ENCODE assay signal across 8 cellular contexts in the genomic region with DNA sequence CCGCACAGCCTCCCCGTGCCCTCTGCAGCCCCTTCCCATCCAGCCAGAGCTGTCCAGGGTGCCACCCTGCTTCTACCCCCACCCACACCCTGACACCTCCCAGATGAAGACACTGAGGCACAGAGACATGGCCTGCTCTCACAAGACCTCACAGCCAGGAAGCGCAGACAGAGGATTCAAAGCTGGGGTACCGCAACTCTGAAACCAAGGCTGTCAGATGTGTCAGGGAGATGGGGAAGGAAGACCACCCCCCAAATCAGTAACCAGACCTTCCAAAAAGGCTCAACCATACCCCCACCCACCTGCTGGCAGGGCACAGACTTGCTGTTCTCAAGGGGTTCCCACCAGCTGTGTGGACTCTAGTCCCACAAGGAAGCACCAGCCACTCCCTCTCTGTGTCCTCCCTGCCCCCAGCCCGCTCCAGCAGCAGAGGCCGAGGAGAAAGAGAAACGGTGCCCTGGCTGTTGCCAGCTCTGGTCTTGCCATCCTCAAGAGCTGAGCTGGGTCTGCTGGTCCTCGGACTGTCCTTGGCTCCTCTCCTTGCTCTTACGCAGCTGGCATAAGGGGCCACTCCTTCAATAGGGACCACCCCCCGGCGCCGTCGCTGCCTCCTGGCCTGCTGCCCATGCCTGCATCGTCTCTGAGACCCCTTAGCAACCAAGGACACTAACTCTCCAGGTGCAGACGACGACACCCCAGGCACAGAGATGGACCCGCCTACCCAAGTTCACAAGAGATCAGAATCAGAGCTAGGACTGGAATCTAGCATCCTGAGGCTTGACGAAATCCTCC. TPM values are rescaled to one million over a fixed set of nuclear protein-coding genes. Genes with fewer than 3 reads are reported as not detected.
DNase-seq lines count a peak whose midpoint lies in the region; ATAC-seq and TF ChIP-seq lines count a peak whose summit lies in the region.

No MANE protein-coding gene starts in this region.

- no peaks in the 10 kb centered on the region for H4K20me1 ChIP-seq in PC-3 (ENCODE audit: low read length)

- peak overlapping the region; percentile 14 for H3K4me3 ChIP-seq in RWPE2 (ENCODE audit: severe bottlenecking)
- H3K4me3 ChIP-seq in neuron (ENCODE audit: low read length), result peak overlapping the region; percentile 63
- H3K4me3 ChIP-seq in PC-3 (ENCODE audit: low read length), result no peak overlapping the region

- BruUV-seq in PC-3 (replicated peaks; lab: Mats Ljungman, UMichigan), result no TSS peak

- no peak for ATAC-seq in RWPE2 (ENCODE audit: low read depth)
- no peak for ATAC-seq in GM21526 (IDR thresholded peaks at IDR 0.05; ENCODE audit: low FRiP score, unreplicated experiment)
- ATAC-seq in HG02678 (IDR thresholded peaks at IDR 0.05; ENCODE audit: unreplicated experiment), result no peak
- no peak for ATAC-seq in PC-3

- no peaks in the 10 kb centered on the region for H3F3A ChIP-seq in PC-3 (ENCODE audit: low read length, unreplicated experiment)

- no peaks in the 10 kb centered on the region for H3K79me2 ChIP-seq in PC-3 (ENCODE audit: low read length)

- no peak overlapping the region for H3K9ac ChIP-seq in PC-3 (ENCODE audit: low read length)

- H3K4me1 ChIP-seq in RWPE2 (ENCODE audit: insufficient read depth, poor library complexity, severe bottlenecking), result peaks cover 21% of the 10 kb centered on the region
- H3K4me1 ChIP-seq in neuron (ENCODE audit: insufficient read depth, low read length), result peaks cover 31% of the 10 kb centered on the region
- H3K4me1 ChIP-seq in PC-3 (ENCODE audit: insufficient read depth, low read length), result peaks cover 19% of the 10 kb centered on the region

- H3K9me3 ChIP-seq in RWPE2 (ENCODE audit: severe bottlenecking) (no peaks in the 10 kb centered on the region), neuron (ENCODE audit: low read length) (no peaks in the 10 kb centered on the region), PC-3 (ENCODE audit: low read length) (no peaks in the 10 kb centered on the region)

- no peak overlapping the region for H3K4me2 ChIP-seq in PC-3 (ENCODE audit: low read length)

- intact Hi-C loops in PC-3 (cut with micrococcal nuclease), result no loop called here

- POLR2A ChIA-PET in PC-3 (lab: Charles Lee; ENCODE audit: unreplicated experiment), result no interaction called here

- H2AFZ ChIP-seq in neuron (ENCODE audit: low read depth, low read length) (peak overlapping the region; percentile 43), PC-3 (ENCODE audit: low read length) (no peak overlapping the region)

- DNase-seq in GM03348 (ENCODE audit: low spot score) (peak; percentile 42), RWPE2 (ENCODE audit: low spot score) (no peak), epithelial cell of prostate (ENCODE audit: low read depth, low spot score) (no peak), inferior parietal cortex (ENCODE audit: extremely low spot score) (no peak), PC-3 (no peak)

- TF ChIP-seq CTCF in RWPE2 (IDR thresholded peaks at IDR 0.05; ENCODE audit: poor library complexity, severe bottlenecking) (no peak), PC-3 (conservative IDR thresholded peaks at IDR 0.05; ENCODE audit: low read depth, low read length) (no peak)

- CTCF ChIA-PET in PC-3 (lab: Charles Lee), result no interaction called here

- H3K27me3 ChIP-seq in RWPE2 (ENCODE audit: insufficient read depth, poor library complexity, severe bottlenecking) (no peaks in the 10 kb centered on the region), neuron (ENCODE audit: insufficient read depth, low read length) (no peaks in the 10 kb centered on the region), PC-3 (ENCODE audit: low read length) (no peaks in the 10 kb centered on the region)

- no peaks in the 10 kb centered on the region for H3K9me2 ChIP-seq in PC-3 (replicated peaks; ENCODE audit: low read length)

- H3K36me3 ChIP-seq in RWPE2 (ENCODE audit: low read depth), result no peaks in the 10 kb centered on the region
- H3K36me3 ChIP-seq in neuron (ENCODE audit: insufficient read depth, low read length), result no peaks in the 10 kb centered on the region
- H3K36me3 ChIP-seq in PC-3 (ENCODE audit: low read depth, low read length), result no peaks in the 10 kb centered on the region

- peak overlapping the region; percentile 15 for H3K27ac ChIP-seq in RWPE2 (ENCODE audit: poor library complexity, severe bottlenecking)
- peak overlapping the region; percentile 42 for H3K27ac ChIP-seq in epithelial cell of prostate
- no peak overlapping the region for H3K27ac ChIP-seq in PC-3 (ENCODE audit: low read length)

RNA-seq across cellular contexts. Expression of a gene that starts 0.7 kb away (rescaled TPM):
- total RNA-seq in PC-3 (2014; rRNA removed), result 7.6 and 9.1 TPM in 2 replicates

RNA-seq across cellular contexts. Expression of a gene that starts 57.4 kb away (rescaled TPM):
- not detected in 2 replicates for total RNA-seq in PC-3 (2014; rRNA removed)
